16 cellular contexts compared by ENCODE assay signal in the genomic region with DNA sequence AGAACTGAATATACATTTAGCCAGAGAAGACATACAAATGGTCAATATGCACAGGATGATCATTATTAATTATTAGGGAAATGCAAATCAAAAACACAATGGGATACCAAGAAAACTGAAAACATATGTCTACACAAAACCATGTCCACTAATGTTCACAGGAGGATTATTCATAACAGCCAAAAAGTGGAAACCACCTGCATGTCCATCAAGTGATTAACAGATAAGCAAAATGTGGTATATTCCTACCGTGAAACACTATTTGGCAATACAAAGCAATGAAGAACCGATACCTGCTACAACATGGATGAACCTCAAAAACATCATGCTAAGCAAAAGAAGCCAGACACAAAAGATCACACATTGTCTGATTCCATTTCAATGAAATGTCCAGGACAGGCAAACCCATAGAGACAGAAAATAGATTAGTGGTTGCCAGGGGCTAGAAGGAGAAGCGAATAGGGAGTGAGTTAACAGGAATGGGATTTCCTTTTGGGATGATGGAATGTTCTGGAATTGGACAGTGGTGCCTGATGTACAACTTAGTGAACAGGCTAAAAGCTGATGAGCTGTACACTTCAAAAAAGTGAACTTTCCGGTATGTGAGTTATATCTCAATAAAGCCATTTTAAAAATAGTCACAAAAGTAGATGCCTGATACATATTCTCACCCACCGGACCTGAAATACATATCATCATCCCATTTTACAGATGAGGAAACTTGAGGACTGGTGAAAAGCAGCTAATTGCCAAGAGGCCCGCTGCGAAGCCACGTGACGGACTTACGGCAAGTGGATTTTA. TPM values are rescaled to one million over a fixed set of nuclear protein-coding genes. Genes with fewer than 3 reads are reported as not detected.
DNase-seq lines count a peak whose midpoint lies in the region; ATAC-seq and TF ChIP-seq lines count a peak whose summit lies in the region.
"Had no signal": no experiment of that assay in that cellular context is flagged by ENCODE, and none has a peak within 500 bp of the region (broad histone marks: within the 10 kb centered on the region; RNA-seq: fewer than 3 reads in every experiment).

No MANE protein-coding gene starts in this region.

- no peak overlapping the region for H2AFZ ChIP-seq in ACC112 (ENCODE audit: low read length, unreplicated experiment)
- H2AFZ ChIP-seq: GM23338 had no signal

- H3K27ac ChIP-seq in ACC112 (ENCODE audit: low read depth, low read length), result peak overlapping the region; percentile 100
- H3K27ac ChIP-seq in naive thymus-derived CD4-positive, alpha-beta T cell (ENCODE audit: low read depth, low read length), result no peak overlapping the region

- H3K4me3 ChIP-seq in ACC112 (ENCODE audit: low read depth, low read length) (no peak overlapping the region), GM12865 (ENCODE audit: low read depth, low read length) (no peak overlapping the region), cardiac fibroblast (replicated peaks in 1 of 2; ENCODE audit: low read depth in 2 of 2, low read length in 2 of 2) (no peak overlapping the region)
- no peak overlapping the region for H3K4me3 ChIP-seq in naive thymus-derived CD4-positive, alpha-beta T cell (ENCODE audit: low read length)
- H3K4me3 ChIP-seq: GM23338, tibial artery had no signal

- no peak for TF ChIP-seq CTCF in GM12865 (IDR thresholded peaks at IDR 0.05; ENCODE audit: insufficient read depth, low read depth, low read length, missing control alignments)
- no peak for TF ChIP-seq CTCF in cardiac fibroblast (IDR thresholded peaks at IDR 0.05; ENCODE audit: low read depth, low read length)

- intact Hi-C loops in naive thymus-derived CD4-positive, alpha-beta T cell (cut with micrococcal nuclease), result no loop called here

- peaks cover 7 to 86% (median 77%) of the 10 kb centered on the region in 7 donors for H3K4me1 Mint-ChIP-seq in naive thymus-derived CD4-positive, alpha-beta T cell

- H3K4me3 Mint-ChIP-seq in naive thymus-derived CD4-positive, alpha-beta T cell, result no peak overlapping the region
- H3K4me3 Mint-ChIP-seq: activated naive CD8-positive, alpha-beta T cell treated with anti-CD3 and anti-CD28 coated beads, Interleukin-2, amount 50 U/mL, for 24 hours; GM23338; naive thymus-derived CD8-positive, alpha-beta T cell had no signal

- no peaks in the 10 kb centered on the region for H3K27me3 ChIP-seq in ACC112 (ENCODE audit: insufficient read depth, low read length)
- no peaks in the 10 kb centered on the region for H3K27me3 ChIP-seq in naive thymus-derived CD4-positive, alpha-beta T cell (ENCODE audit: control insufficient read depth in 2 of 2, insufficient read depth in 2 of 2, low read length in 2 of 2)
- H3K27me3 ChIP-seq: tibial artery had no signal

- peaks cover 90% of the 10 kb centered on the region for H3K4me1 ChIP-seq in ACC112 (ENCODE audit: control insufficient read depth, insufficient read depth, low read length, unreplicated experiment)
- H3K4me1 ChIP-seq in naive thymus-derived CD4-positive, alpha-beta T cell (ENCODE audit: control insufficient read depth in 2 of 2, insufficient read depth in 2 of 2, low read length in 2 of 2), result peaks cover 0 to 1% of the 10 kb centered on the region in 2 donors

- H3K36me3 Mint-ChIP-seq in naive thymus-derived CD4-positive, alpha-beta T cell, result peaks cover 0 to 8% (median 4%) of the 10 kb centered on the region in 5 donors

- CTCF ChIA-PET in naive thymus-derived CD4-positive, alpha-beta T cell (lab: Charles Lee), result interaction anchor here (0.6 kb wide), 1 partner anchor 19 kb away, joined by 3 read pairs; no protein-coding TSS in a partner anchor

- DNase-seq in GM12865 (ENCODE audit: low read depth), result peak; percentile 49
- peak; percentile 40 for DNase-seq in cardiac fibroblast (ENCODE audit: low read depth in 2 of 2)
- no peak for DNase-seq in naive thymus-derived CD4-positive, alpha-beta T cell
- no peak for DNase-seq in 8988T
- DNase-seq in stimulated activated CD4-positive, alpha-beta T cell treated with anti-CD3 and anti-CD28 coated beads, Interleukin-4, amount 100 ng/mL, for 4 hours, result no peak
- DNase-seq: activated naive CD8-positive, alpha-beta T cell treated with anti-CD3 and anti-CD28 coated beads, Interleukin-2, amount 50 U/mL, for 24 hours; naive thymus-derived CD8-positive, alpha-beta T cell; NCI-H1436; NCI-H524 treated with DMSO at 0.1 percent for 48 hours; stimulated activated CD4-positive, alpha-beta T cell treated with anti-CD3 and anti-CD28 coated beads, Interleukin-15, amount 100 ng/mL, for 24 hours; SW 1271; tibial artery had no signal

- H3K27me3 Mint-ChIP-seq in naive thymus-derived CD4-positive, alpha-beta T cell, result no peaks in the 10 kb centered on the region
- H3K27me3 Mint-ChIP-seq: activated naive CD8-positive, alpha-beta T cell treated with anti-CD3 and anti-CD28 coated beads, Interleukin-2, amount 50 U/mL, for 24 hours; naive thymus-derived CD8-positive, alpha-beta T cell had no signal

- no peaks in the 10 kb centered on the region for H3K9me3 ChIP-seq in naive thymus-derived CD4-positive, alpha-beta T cell (ENCODE audit: control insufficient read depth in 2 of 3, low read length in 3 of 3)
- H3K9me3 ChIP-seq: tibial artery had no signal

- POLR2A ChIA-PET in naive thymus-derived CD4-positive, alpha-beta T cell (lab: Charles Lee), result interaction anchor here (0.9 kb wide), 1 partner anchor 17 kb away, joined by 3 read pairs; no protein-coding TSS in a partner anchor

- H3K27ac Mint-ChIP-seq in naive thymus-derived CD4-positive, alpha-beta T cell, result peak overlapping the region in 5 of 9 donors; percentile 11 to 87 (median 65)
- H3K27ac Mint-ChIP-seq: activated naive CD8-positive, alpha-beta T cell treated with anti-CD3 and anti-CD28 coated beads, Interleukin-2, amount 50 U/mL, for 24 hours; GM23338 had no signal

- H3K9me3 Mint-ChIP-seq in naive thymus-derived CD4-positive, alpha-beta T cell, result no peaks in the 10 kb centered on the region
- H3K9me3 Mint-ChIP-seq: activated naive CD8-positive, alpha-beta T cell treated with anti-CD3 and anti-CD28 coated beads, Interleukin-2, amount 50 U/mL, for 24 hours; GM23338; naive thymus-derived CD8-positive, alpha-beta T cell had no signal

- peaks cover 10% of the 10 kb centered on the region; the same call in 1 of the 2 replicates for H3K36me3 ChIP-seq in ACC112 (ENCODE audit: insufficient read depth, low read length)
- no peaks in the 10 kb centered on the region for H3K36me3 ChIP-seq in naive thymus-derived CD4-positive, alpha-beta T cell (ENCODE audit: control insufficient read depth in 2 of 3, insufficient read depth in 3 of 3, low read length in 3 of 3)
- H3K36me3 ChIP-seq: tibial artery had no signal

- peaks cover 99% of the 10 kb centered on the region for H3K79me2 ChIP-seq in ACC112 (ENCODE audit: control insufficient read depth, insufficient read depth, low read length, unreplicated experiment)

- ATAC-seq in naive thymus-derived CD4-positive, alpha-beta T cell, result no peak
- ATAC-seq in HG03025 (IDR thresholded peaks at IDR 0.05; ENCODE audit: low FRiP score, unreplicated experiment), result no peak
- ATAC-seq in HG03520 (IDR thresholded peaks at IDR 0.05; ENCODE audit: unreplicated experiment), result no peak
- ATAC-seq: activated naive CD8-positive, alpha-beta T cell treated with anti-CD3 and anti-CD28 coated beads, Interleukin-2, amount 50 U/mL, for 24 hours; naive thymus-derived CD8-positive, alpha-beta T cell had no signal

RNA-seq across cellular contexts. Expression of a gene that starts 33.6 kb away (rescaled TPM):
- total RNA-seq in naive thymus-derived CD4-positive, alpha-beta T cell, result 10 to 100 TPM; 27.3 to 44.0 (median 37.3) TPM
- 1 to 10 TPM; 4.6 to 8.5 TPM for polyA plus RNA-seq in naive thymus-derived CD4-positive, alpha-beta T cell

Comparison
In these comparisons a context has a peak if more than half of its experiments do, and no peak if none do; other contexts are left out.
1. DNase-seq: peak in GM12865 (single experiment) and cardiac fibroblast (2 of 2); none in naive thymus-derived CD4-positive, alpha-beta T cell (0 of 9), 8988T (single experiment) and stimulated activated CD4-positive, alpha-beta T cell treated with anti-CD3 and anti-CD28 coated beads, Interleukin-4, amount 100 ng/mL, for 4 hours (0 of 2).